1 cellular context compared by ENCODE assay signal in genomic region chr2:241110607-241111442, GRCh38.
TF ChIP-seq lines count a peak whose summit lies in the region.

No MANE protein-coding gene starts in this region.

TF ChIP-seq in HepG2, 621 proteins besides CTCF, POLR2A, EP300 and RAD21:
- TF ChIP-seq, protein P1, sequence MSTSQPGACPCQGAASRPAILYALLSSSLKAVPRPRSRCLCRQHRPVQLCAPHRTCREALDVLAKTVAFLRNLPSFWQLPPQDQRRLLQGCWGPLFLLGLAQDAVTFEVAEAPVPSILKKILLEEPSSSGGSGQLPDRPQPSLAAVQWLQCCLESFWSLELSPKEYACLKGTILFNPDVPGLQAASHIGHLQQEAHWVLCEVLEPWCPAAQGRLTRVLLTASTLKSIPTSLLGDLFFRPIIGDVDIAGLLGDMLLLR (CRISPR knock-in tag; IDR thresholded peaks at IDR 0.05): no peak
- TF ChIP-seq ZBTB38 (CRISPR knock-in tag; IDR thresholded peaks at IDR 0.05) (no peak), ZNF782 (CRISPR knock-in tag; IDR thresholded peaks at IDR 0.05; ENCODE audit: borderline replicate concordance) (no peak), ZNF407 (CRISPR knock-in tag; IDR thresholded peaks at IDR 0.05; ENCODE audit: not compliant biosample characterization) (no peak), ZNF260 (CRISPR knock-in tag; IDR thresholded peaks at IDR 0.05; ENCODE audit: borderline replicate concordance, low read depth) (no peak), TCF7L2 (IDR thresholded peaks at IDR 0.05; ENCODE audit: low read depth, low read length) (no peak), PHF8 (CRISPR knock-in tag; IDR thresholded peaks at IDR 0.05) (no peak), GFI1 (CRISPR knock-in tag; IDR thresholded peaks at IDR 0.05; ENCODE audit: borderline replicate concordance) (no peak)
- TF ChIP-seq, protein P2, sequence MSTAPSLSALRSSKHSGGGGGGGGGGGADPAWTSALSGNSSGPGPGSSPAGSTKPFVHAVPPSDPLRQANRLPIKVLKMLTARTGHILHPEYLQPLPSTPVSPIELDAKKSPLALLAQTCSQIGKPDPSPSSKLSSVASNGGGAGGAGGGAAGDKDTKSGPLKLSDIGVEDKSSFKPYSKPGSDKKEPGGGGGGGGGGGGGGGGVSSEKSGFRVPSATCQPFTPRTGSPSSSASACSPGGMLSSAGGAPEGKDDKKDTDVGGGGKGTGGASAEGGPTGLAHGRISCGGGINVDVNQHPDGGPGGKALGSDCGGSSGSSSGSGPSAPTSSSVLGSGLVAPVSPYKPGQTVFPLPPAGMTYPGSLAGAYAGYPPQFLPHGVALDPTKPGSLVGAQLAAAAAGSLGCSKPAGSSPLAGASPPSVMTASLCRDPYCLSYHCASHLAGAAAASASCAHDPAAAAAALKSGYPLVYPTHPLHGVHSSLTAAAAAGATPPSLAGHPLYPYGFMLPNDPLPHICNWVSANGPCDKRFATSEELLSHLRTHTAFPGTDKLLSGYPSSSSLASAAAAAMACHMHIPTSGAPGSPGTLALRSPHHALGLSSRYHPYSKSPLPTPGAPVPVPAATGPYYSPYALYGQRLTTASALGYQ (CRISPR knock-in tag; IDR thresholded peaks at IDR 0.05): no peak
- TF ChIP-seq, protein P3, sequence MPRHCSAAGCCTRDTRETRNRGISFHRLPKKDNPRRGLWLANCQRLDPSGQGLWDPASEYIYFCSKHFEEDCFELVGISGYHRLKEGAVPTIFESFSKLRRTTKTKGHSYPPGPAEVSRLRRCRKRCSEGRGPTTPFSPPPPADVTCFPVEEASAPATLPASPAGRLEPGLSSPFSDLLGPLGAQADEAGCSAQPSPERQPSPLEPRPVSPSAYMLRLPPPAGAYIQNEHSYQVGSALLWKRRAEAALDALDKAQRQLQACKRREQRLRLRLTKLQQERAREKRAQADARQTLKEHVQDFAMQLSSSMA (CRISPR knock-in tag; IDR thresholded peaks at IDR 0.05): no peak
- TF ChIP-seq, protein P4, sequence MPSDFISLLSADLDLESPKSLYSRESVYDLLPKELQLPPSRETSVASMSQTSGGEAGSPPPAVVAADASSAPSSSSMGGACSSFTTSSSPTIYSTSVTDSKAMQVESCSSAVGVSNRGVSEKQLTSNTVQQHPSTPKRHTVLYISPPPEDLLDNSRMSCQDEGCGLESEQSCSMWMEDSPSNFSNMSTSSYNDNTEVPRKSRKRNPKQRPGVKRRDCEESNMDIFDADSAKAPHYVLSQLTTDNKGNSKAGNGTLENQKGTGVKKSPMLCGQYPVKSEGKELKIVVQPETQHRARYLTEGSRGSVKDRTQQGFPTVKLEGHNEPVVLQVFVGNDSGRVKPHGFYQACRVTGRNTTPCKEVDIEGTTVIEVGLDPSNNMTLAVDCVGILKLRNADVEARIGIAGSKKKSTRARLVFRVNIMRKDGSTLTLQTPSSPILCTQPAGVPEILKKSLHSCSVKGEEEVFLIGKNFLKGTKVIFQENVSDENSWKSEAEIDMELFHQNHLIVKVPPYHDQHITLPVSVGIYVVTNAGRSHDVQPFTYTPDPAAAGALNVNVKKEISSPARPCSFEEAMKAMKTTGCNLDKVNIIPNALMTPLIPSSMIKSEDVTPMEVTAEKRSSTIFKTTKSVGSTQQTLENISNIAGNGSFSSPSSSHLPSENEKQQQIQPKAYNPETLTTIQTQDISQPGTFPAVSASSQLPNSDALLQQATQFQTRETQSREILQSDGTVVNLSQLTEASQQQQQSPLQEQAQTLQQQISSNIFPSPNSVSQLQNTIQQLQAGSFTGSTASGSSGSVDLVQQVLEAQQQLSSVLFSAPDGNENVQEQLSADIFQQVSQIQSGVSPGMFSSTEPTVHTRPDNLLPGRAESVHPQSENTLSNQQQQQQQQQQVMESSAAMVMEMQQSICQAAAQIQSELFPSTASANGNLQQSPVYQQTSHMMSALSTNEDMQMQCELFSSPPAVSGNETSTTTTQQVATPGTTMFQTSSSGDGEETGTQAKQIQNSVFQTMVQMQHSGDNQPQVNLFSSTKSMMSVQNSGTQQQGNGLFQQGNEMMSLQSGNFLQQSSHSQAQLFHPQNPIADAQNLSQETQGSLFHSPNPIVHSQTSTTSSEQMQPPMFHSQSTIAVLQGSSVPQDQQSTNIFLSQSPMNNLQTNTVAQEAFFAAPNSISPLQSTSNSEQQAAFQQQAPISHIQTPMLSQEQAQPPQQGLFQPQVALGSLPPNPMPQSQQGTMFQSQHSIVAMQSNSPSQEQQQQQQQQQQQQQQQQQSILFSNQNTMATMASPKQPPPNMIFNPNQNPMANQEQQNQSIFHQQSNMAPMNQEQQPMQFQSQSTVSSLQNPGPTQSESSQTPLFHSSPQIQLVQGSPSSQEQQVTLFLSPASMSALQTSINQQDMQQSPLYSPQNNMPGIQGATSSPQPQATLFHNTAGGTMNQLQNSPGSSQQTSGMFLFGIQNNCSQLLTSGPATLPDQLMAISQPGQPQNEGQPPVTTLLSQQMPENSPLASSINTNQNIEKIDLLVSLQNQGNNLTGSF (CRISPR knock-in tag; IDR thresholded peaks at IDR 0.05): no peak
TF ChIP-seq in HepG2: peak in this region for 0.
